In the genomic region with DNA sequence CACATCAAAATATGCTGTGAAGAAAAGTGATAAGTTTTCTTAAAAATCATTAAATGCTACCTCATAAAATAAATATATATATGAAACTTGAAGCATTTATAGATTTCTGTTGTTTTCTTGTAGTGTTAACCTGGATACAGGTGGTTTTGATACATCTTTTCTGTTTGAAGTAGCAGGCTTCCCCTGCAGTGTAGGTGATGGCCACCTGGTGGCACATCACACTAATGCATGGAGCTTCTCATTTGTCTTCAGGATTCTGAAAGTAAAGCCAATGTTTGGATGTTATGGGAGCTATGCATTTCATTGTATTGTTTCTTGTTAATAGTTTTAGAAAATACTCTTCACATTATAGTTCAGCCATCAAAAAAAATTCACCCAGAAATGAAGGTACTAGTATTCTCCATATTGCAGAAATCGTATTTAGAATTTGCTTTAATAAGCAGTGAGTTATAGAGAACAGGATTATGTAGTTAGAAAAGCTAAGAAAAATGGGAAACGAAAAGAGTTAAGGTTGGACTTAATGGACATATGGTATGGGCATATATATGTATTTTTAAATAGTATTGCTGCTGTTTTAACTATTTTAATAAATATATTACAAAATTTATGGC, we compare ENCODE assay signal across 8 cellular contexts. TPM values are rescaled to one million over a fixed set of nuclear protein-coding genes. Genes with fewer than 3 reads are reported as not detected.
DNase-seq lines count a peak whose midpoint lies in the region; TF ChIP-seq lines count a peak whose summit lies in the region.

No MANE protein-coding gene starts in this region.

- H3K36me3 Mint-ChIP-seq in HFFc6 (ENCODE audit: low read depth) = peaks cover 11% of the 10 kb centered on the region; the same call in 1 of the 2 replicates
- H3K36me3 Mint-ChIP-seq in activated CD4-positive, alpha-beta memory T cell treated with anti-CD3 and anti-CD28 coated beads, Interleukin-2, amount 10 ng/mL, durations not matched to agents 7 days and 5 days (ENCODE audit: low read depth) = peaks cover 33% of the 10 kb centered on the region

- POLR2A ChIA-PET in activated CD4-positive, alpha-beta memory T cell treated with anti-CD3 and anti-CD28 coated beads, Interleukin-2, amount 10 ng/mL, durations not matched to agents 7 days and 5 days (lab: Charles Lee) = interaction anchor here (1.3 kb wide), 1 partner anchor 18 kb away, joined by 4 read pairs; no protein-coding TSS in a partner anchor

- no peak for DNase-seq in AG09319 (ENCODE audit: extremely low read depth, low read depth)
- peak; percentile 18 for DNase-seq in HFFc6
- DNase-seq in NCI-H1105 treated with DMSO at 0.1 percent for 48 hours (lab: John Stamatoyannopoulos, UW) = peak; percentile 47
- peak; percentile 42 for DNase-seq in activated CD4-positive, alpha-beta memory T cell treated with anti-CD3 and anti-CD28 coated beads, Interleukin-2, amount 10 ng/mL, durations not matched to agents 7 days and 5 days
- no peak for DNase-seq in kidney epithelial cell (ENCODE audit: low read depth)
- DNase-seq in NK-92 treated with Interleukin-12 subunit alpha and Interleukin-12 subunit beta, amount 100 ng/mL, for 24 hours (lab: John Stamatoyannopoulos, UW) = no peak
- no peak for DNase-seq in putamen (ENCODE audit: low spot score)

- no peaks in the 10 kb centered on the region for H3K9me3 Mint-ChIP-seq in HFFc6
- no peaks in the 10 kb centered on the region for H3K9me3 Mint-ChIP-seq in activated CD4-positive, alpha-beta memory T cell treated with anti-CD3 and anti-CD28 coated beads, Interleukin-2, amount 10 ng/mL, durations not matched to agents 7 days and 5 days

- CTCF ChIA-PET in activated CD4-positive, alpha-beta memory T cell treated with anti-CD3 and anti-CD28 coated beads, Interleukin-2, amount 10 ng/mL, durations not matched to agents 7 days and 5 days (lab: Charles Lee) = interaction anchor here (0.7 to 8.3 kb wide), 15 partner anchors 9 to 785 kb away, joined by 3 to 185 read pairs (median 5); a partner anchor contains a TSS

- TF ChIP-seq CTCF in AG09319 (IDR thresholded peaks at IDR 0.05; ENCODE audit: low read depth, low read length) (peak; percentile 65), GM12873 (IDR thresholded peaks at IDR 0.05; ENCODE audit: insufficient read depth, low read depth, low read length, missing control alignments) (peak; percentile 78), HFFc6 (IDR thresholded peaks at IDR 0.05) (peak; percentile 87), kidney epithelial cell (IDR thresholded peaks at IDR 0.05; ENCODE audit: insufficient read depth, low read length, poor library complexity, severe bottlenecking) (peak; percentile 76)

- no peak overlapping the region for H3K4me3 ChIP-seq in kidney epithelial cell (ENCODE audit: low read depth, low read length)

- no peaks in the 10 kb centered on the region for H3K27me3 ChIP-seq in kidney epithelial cell (ENCODE audit: control insufficient read depth, insufficient read depth, low read length)

- no peak overlapping the region for H3K4me3 Mint-ChIP-seq in HFFc6
- no peak overlapping the region for H3K4me3 Mint-ChIP-seq in activated CD4-positive, alpha-beta memory T cell treated with anti-CD3 and anti-CD28 coated beads, Interleukin-2, amount 10 ng/mL, durations not matched to agents 7 days and 5 days

- no peaks in the 10 kb centered on the region for H3K27me3 Mint-ChIP-seq in HFFc6 (ENCODE audit: insufficient read depth)
- H3K27me3 Mint-ChIP-seq in activated CD4-positive, alpha-beta memory T cell treated with anti-CD3 and anti-CD28 coated beads, Interleukin-2, amount 10 ng/mL, durations not matched to agents 7 days and 5 days = no peaks in the 10 kb centered on the region

- H3K4me1 Mint-ChIP-seq in HFFc6 (ENCODE audit: low read depth) = no peaks in the 10 kb centered on the region
- H3K4me1 Mint-ChIP-seq in activated CD4-positive, alpha-beta memory T cell treated with anti-CD3 and anti-CD28 coated beads, Interleukin-2, amount 10 ng/mL, durations not matched to agents 7 days and 5 days = peaks cover 8% of the 10 kb centered on the region

- H3K36me3 ChIP-seq in kidney epithelial cell (ENCODE audit: control insufficient read depth, insufficient read depth, low read length) = peaks cover 1% of the 10 kb centered on the region

- H3K27ac Mint-ChIP-seq in HFFc6 = no peak overlapping the region
- no peak overlapping the region for H3K27ac Mint-ChIP-seq in activated CD4-positive, alpha-beta memory T cell treated with anti-CD3 and anti-CD28 coated beads, Interleukin-2, amount 10 ng/mL, durations not matched to agents 7 days and 5 days

RNA-seq across cellular contexts. Expression of a gene that starts 18.7 kb away (rescaled TPM):
- total RNA-seq in HFFc6 (2021; fragmentation: NEBNext Ultra II Directional; extraction: Animal tissue kit (Norgen Biotek cat#: 25700)) = 10 to 100 TPM in 1 of 6 experiments, 1 to 10 TPM in 5; 8.2 to 10.6 (median 9.1) TPM
- total RNA-seq in activated CD4-positive, alpha-beta memory T cell treated with anti-CD3 and anti-CD28 coated beads, Interleukin-2, amount 10 ng/mL, durations not matched to agents 7 days and 5 days = 1 to 10 TPM; 7.8 to 8.0 TPM
- total RNA-seq in kidney epithelial cell = 7.1 and 7.5 TPM in 2 replicates

RNA-seq across cellular contexts. Expression of a gene that starts 24.4 kb away (rescaled TPM):
- 1 to 10 TPM; 7.8 to 9.3 (median 8.9) TPM for total RNA-seq in HFFc6 (2021; fragmentation: NEBNext Ultra II Directional; extraction: Animal tissue kit (Norgen Biotek cat#: 25700))
- total RNA-seq in activated CD4-positive, alpha-beta memory T cell treated with anti-CD3 and anti-CD28 coated beads, Interleukin-2, amount 10 ng/mL, durations not matched to agents 7 days and 5 days = 10 to 100 TPM; 18.3 to 19.7 TPM
- total RNA-seq in kidney epithelial cell = 12.7 and 14.3 TPM in 2 replicates

Comparison
In these comparisons a context has a peak if more than half of its experiments do, and no peak if none do; other contexts are left out.
1. DNase-seq: peak in HFFc6 (single experiment), NCI-H1105 treated with DMSO at 0.1 percent for 48 hours (single experiment) and activated CD4-positive, alpha-beta memory T cell treated with anti-CD3 and anti-CD28 coated beads, Interleukin-2, amount 10 ng/mL, durations not matched to agents 7 days and 5 days (single experiment); none in AG09319 (single experiment), kidney epithelial cell (single experiment), NK-92 treated with Interleukin-12 subunit alpha and Interleukin-12 subunit beta, amount 100 ng/mL, for 24 hours (single experiment) and putamen (single experiment).
2. Peak in every context shown above with its lines, with median percentiles within 50 percentile points of each other: CTCF ChIP-seq.